Comparison of ENCODE assay signal across 24 cellular contexts in genomic region chr5:28957450-28957849, GRCh38.
"Had no signal": no experiment of that assay in that cellular context is flagged by ENCODE, and none has a peak within 500 bp of the region (broad histone marks: within the 10 kb centered on the region; RNA-seq: fewer than 3 reads in every experiment).

No MANE protein-coding gene starts in this region.

- H3K4me1 ChIP-seq: esophagus squamous epithelium, gastrocnemius medialis, heart right ventricle, left lung, lower lobe of right lung had no signal

- H3K27ac ChIP-seq: coronary artery, dorsolateral prefrontal cortex, epithelial cell of prostate, esophagus squamous epithelium, gastrocnemius medialis, heart right ventricle, left lung, lower lobe of right lung had no signal

- FAIRE-seq: islet of Langerhans, keratinocyte had no signal

- H3K9me3 ChIP-seq: gastrocnemius medialis, lower lobe of right lung, mucosa of descending colon had no signal

- H3K4me3 ChIP-seq: coronary artery, dorsolateral prefrontal cortex, esophagus squamous epithelium, gastrocnemius medialis, heart right ventricle, left lung, lower lobe of right lung, mucosa of descending colon had no signal

- DNase-seq: dermis blood vessel endothelial cell; dorsolateral prefrontal cortex; effector CD4-positive, alpha-beta T cell; effector memory CD4-positive, alpha-beta T cell; erythroblast; esophagus squamous epithelium; foreskin fibroblast; foreskin melanocyte; gastrocnemius medialis; glutamatergic neuron; head of caudate nucleus; heart right ventricle; hippocampal formation; left cardiac atrium; left lung; left ventricle myocardium superior; lower lobe of right lung; mesenchymal stem cell; mucosa of descending colon; naive B cell had no signal

- H3K36me3 ChIP-seq: esophagus squamous epithelium, gastrocnemius medialis, heart right ventricle, left lung, lower lobe of right lung had no signal

- H3K27me3 ChIP-seq: dorsolateral prefrontal cortex, esophagus squamous epithelium, gastrocnemius medialis, heart right ventricle, left lung had no signal
